20 cellular contexts compared by ENCODE assay signal in genomic region chr13:77521194-77521593, GRCh38. TPM values are rescaled to one million over a fixed set of nuclear protein-coding genes. Genes with fewer than 3 reads are reported as not detected.
DNase-seq lines count a peak whose midpoint lies in the region; ATAC-seq, FAIRE-seq and TF ChIP-seq lines count a peak whose summit lies in the region.
"Had no signal": no experiment of that assay in that cellular context is flagged by ENCODE, and none has a peak within 500 bp of the region (broad histone marks: within the 10 kb centered on the region; RNA-seq: fewer than 3 reads in every experiment).

No MANE protein-coding gene starts in this region.

- H3K27ac ChIP-seq in HUES64 (ENCODE audit: low read depth, low read length), result peak overlapping the region; percentile 75; the same call in 1 of the 2 replicates
- no peak overlapping the region for H3K27ac ChIP-seq in astrocyte (ENCODE audit: low read depth, low read length)
- peak overlapping the region; percentile 31 to 80 (median 38) for H3K27ac ChIP-seq in upper lobe of left lung
- H3K27ac ChIP-seq: adrenal gland, parathyroid adenoma had no signal

- H3K4me3 Mint-ChIP-seq in astrocyte (ENCODE audit: unreplicated experiment) (no peak overlapping the region), chondrocyte (ENCODE audit: unreplicated experiment) (no peak overlapping the region)
- no peak overlapping the region for H3K4me3 Mint-ChIP-seq in activated T-helper 2 cell treated with anti-CD3 and anti-CD28 coated beads, Interferon-gamma antibody, Interleukin-2, Interleukin-4, amounts not matched to agents 10 μg/mL and 5 μg/mL and 100 μg/mL, durations not matched to agents 14 hours and 24 hours and 36 hours (ENCODE audit: low read depth)
- H3K4me3 Mint-ChIP-seq: activated T-cell treated with anti-CD3 and anti-CD28 coated beads, Interleukin-2, amount 50 U/mL, for 24 hours; immature natural killer cell had no signal

- H3K4me2 ChIP-seq in astrocyte (ENCODE audit: low read length), result peak overlapping the region; percentile 62

- WGBS in HUES64, result 93% methylated on average over 2 of the region's 2 CpGs
- WGBS in upper lobe of left lung, 2 donors, result 72 to 85% methylated on average over 2 of the region's 2 CpGs

- no peak for TF ChIP-seq POLR2A in upper lobe of left lung (IDR thresholded peaks at IDR 0.05)

- intact Hi-C loops in activated T-helper 2 cell treated with anti-CD3 and anti-CD28 coated beads, Interferon-gamma antibody, Interleukin-2, Interleukin-4, amounts not matched to agents 10 μg/mL and 5 μg/mL and 100 μg/mL, durations not matched to agents 14 hours and 24 hours and 36 hours (cut with micrococcal nuclease), result no loop called here

- ATAC-seq in upper lobe of left lung (ENCODE audit: low FRiP score in 2 of 2) (no peak), HG03460 (IDR thresholded peaks at IDR 0.05; ENCODE audit: unreplicated experiment) (no peak)
- ATAC-seq: mucosa of descending colon, Panc1 had no signal

- TF ChIP-seq EP300 in upper lobe of left lung (IDR thresholded peaks at IDR 0.05), result no peak

- H3K9me3 ChIP-seq in HUES64 (ENCODE audit: insufficient read depth, low read depth, low read length) (no peaks in the 10 kb centered on the region), astrocyte (ENCODE audit: insufficient read depth, low read depth, low read length) (no peaks in the 10 kb centered on the region), upper lobe of left lung (no peaks in the 10 kb centered on the region)
- H3K9me3 ChIP-seq: adrenal gland, mucosa of descending colon had no signal

- no peak overlapping the region for H2AFZ ChIP-seq in astrocyte (ENCODE audit: low read depth, low read length)
- H2AFZ ChIP-seq: parathyroid adenoma had no signal

- H3K27me3 ChIP-seq in HUES64 (ENCODE audit: insufficient read depth, low read length), result no peaks in the 10 kb centered on the region
- no peaks in the 10 kb centered on the region for H3K27me3 ChIP-seq in astrocyte (ENCODE audit: insufficient read depth, low read length)
- H3K27me3 ChIP-seq in upper lobe of left lung, result no peaks in the 10 kb centered on the region
- H3K27me3 ChIP-seq: adrenal gland had no signal

- H4K20me1 ChIP-seq in astrocyte (ENCODE audit: insufficient read depth, low read length), result no peaks in the 10 kb centered on the region

- no peaks in the 10 kb centered on the region for H3K36me3 Mint-ChIP-seq in astrocyte (ENCODE audit: low read depth, unreplicated experiment)
- H3K36me3 Mint-ChIP-seq in activated T-helper 2 cell treated with anti-CD3 and anti-CD28 coated beads, Interferon-gamma antibody, Interleukin-2, Interleukin-4, amounts not matched to agents 10 μg/mL and 5 μg/mL and 100 μg/mL, durations not matched to agents 14 hours and 24 hours and 36 hours (ENCODE audit: low read depth), result no peaks in the 10 kb centered on the region
- no peaks in the 10 kb centered on the region for H3K36me3 Mint-ChIP-seq in chondrocyte (ENCODE audit: low read depth)
- H3K36me3 Mint-ChIP-seq: immature natural killer cell had no signal

- no peak for FAIRE-seq in astrocyte (lab: Jason Lieb, UNC)
- FAIRE-seq: GM12891 had no signal

- H3K4me3 ChIP-seq in HUES64 (ENCODE audit: low read length) (no peak overlapping the region), astrocyte (ENCODE audit: insufficient read depth, low read depth, low read length) (no peak overlapping the region), upper lobe of left lung (no peak overlapping the region)
- H3K4me3 ChIP-seq: adrenal gland, mucosa of descending colon had no signal

- peak overlapping the region; percentile 42 for H3K27ac Mint-ChIP-seq in astrocyte (ENCODE audit: unreplicated experiment)
- no peak overlapping the region for H3K27ac Mint-ChIP-seq in activated T-helper 2 cell treated with anti-CD3 and anti-CD28 coated beads, Interferon-gamma antibody, Interleukin-2, Interleukin-4, amounts not matched to agents 10 μg/mL and 5 μg/mL and 100 μg/mL, durations not matched to agents 14 hours and 24 hours and 36 hours
- no peak overlapping the region for H3K27ac Mint-ChIP-seq in chondrocyte (ENCODE audit: unreplicated experiment)
- H3K27ac Mint-ChIP-seq: activated T-cell treated with anti-CD3 and anti-CD28 coated beads, Interleukin-2, amount 50 U/mL, for 24 hours; immature natural killer cell had no signal

- DNase-seq in astrocyte (ENCODE audit: low read depth) (peak; percentile 38), glomerular visceral epithelial cell (ENCODE audit: extremely low spot score) (peak; percentile 60), upper lobe of left lung (no peak), chondrocyte (ENCODE audit: low spot score) (no peak), NCI-H2081 treated with DMSO at 0.1 percent for 48 hours (lab: John Stamatoyannopoulos, UW) (no peak)
- DNase-seq in activated T-helper 2 cell treated with anti-CD3 and anti-CD28 coated beads, Interferon-gamma antibody, Interleukin-2, Interleukin-4, amounts not matched to agents 10 μg/mL and 5 μg/mL and 100 μg/mL, durations not matched to agents 14 hours and 24 hours and 36 hours (ENCODE audit: low spot score), result no peak
- DNase-seq: activated CD4-positive, alpha-beta T cell treated with anti-CD3 and anti-CD28 coated beads for 48 hours; activated T-cell treated with anti-CD3 and anti-CD28 coated beads, Interleukin-2, amount 50 U/mL, for 24 hours; adrenal gland; foreskin melanocyte; immature natural killer cell; mucosa of descending colon; NCI-H187; NCI-H524 had no signal

- H3K4me1 ChIP-seq in HUES64 (ENCODE audit: insufficient read depth, low read length) (peaks cover 10% of the 10 kb centered on the region), astrocyte (ENCODE audit: insufficient read depth, low read length) (peaks cover 20% of the 10 kb centered on the region), upper lobe of left lung (peaks cover 0 to 9% (median 0%) of the 10 kb centered on the region in 4 donors)
- H3K4me1 ChIP-seq: adrenal gland, parathyroid adenoma had no signal

- H3K4me1 Mint-ChIP-seq in astrocyte (ENCODE audit: low read depth, unreplicated experiment), result peaks cover 14% of the 10 kb centered on the region
- peaks cover 12% of the 10 kb centered on the region for H3K4me1 Mint-ChIP-seq in activated T-helper 2 cell treated with anti-CD3 and anti-CD28 coated beads, Interferon-gamma antibody, Interleukin-2, Interleukin-4, amounts not matched to agents 10 μg/mL and 5 μg/mL and 100 μg/mL, durations not matched to agents 14 hours and 24 hours and 36 hours (ENCODE audit: low read depth)
- H3K4me1 Mint-ChIP-seq in chondrocyte (ENCODE audit: low read depth), result peaks cover 10% of the 10 kb centered on the region
- H3K4me1 Mint-ChIP-seq: immature natural killer cell had no signal

- H3K9ac ChIP-seq in HUES64 (ENCODE audit: low read depth, low read length) (no peak overlapping the region), astrocyte (ENCODE audit: low read length) (no peak overlapping the region)
- H3K9ac ChIP-seq: parathyroid adenoma had no signal

- no peaks in the 10 kb centered on the region for H3K36me3 ChIP-seq in HUES64 (ENCODE audit: insufficient read depth, low read length)
- no peaks in the 10 kb centered on the region for H3K36me3 ChIP-seq in astrocyte (ENCODE audit: insufficient read depth, low read length)
- no peaks in the 10 kb centered on the region for H3K36me3 ChIP-seq in upper lobe of left lung
- H3K36me3 ChIP-seq: adrenal gland had no signal

- H3K79me2 ChIP-seq in astrocyte (ENCODE audit: insufficient read depth, low read length), result no peaks in the 10 kb centered on the region
- H3K79me2 ChIP-seq: parathyroid adenoma had no signal

- no peak for TF ChIP-seq CTCF in astrocyte (IDR thresholded peaks at IDR 0.05; ENCODE audit: insufficient read depth, low read depth, low read length)
- no peak for TF ChIP-seq CTCF in upper lobe of left lung (IDR thresholded peaks at IDR 0.05)
- TF ChIP-seq CTCF in chondrocyte (IDR thresholded peaks at IDR 0.05), result no peak

- H3K9me3 Mint-ChIP-seq in astrocyte (ENCODE audit: unreplicated experiment) (no peaks in the 10 kb centered on the region), chondrocyte (ENCODE audit: low read depth) (no peaks in the 10 kb centered on the region)
- H3K9me3 Mint-ChIP-seq in activated T-helper 2 cell treated with anti-CD3 and anti-CD28 coated beads, Interferon-gamma antibody, Interleukin-2, Interleukin-4, amounts not matched to agents 10 μg/mL and 5 μg/mL and 100 μg/mL, durations not matched to agents 14 hours and 24 hours and 36 hours, result no peaks in the 10 kb centered on the region
- H3K9me3 Mint-ChIP-seq: activated T-cell treated with anti-CD3 and anti-CD28 coated beads, Interleukin-2, amount 50 U/mL, for 24 hours; immature natural killer cell had no signal

- H3K27me3 Mint-ChIP-seq in astrocyte (ENCODE audit: low read depth, unreplicated experiment), result no peaks in the 10 kb centered on the region
- H3K27me3 Mint-ChIP-seq in activated T-helper 2 cell treated with anti-CD3 and anti-CD28 coated beads, Interferon-gamma antibody, Interleukin-2, Interleukin-4, amounts not matched to agents 10 μg/mL and 5 μg/mL and 100 μg/mL, durations not matched to agents 14 hours and 24 hours and 36 hours (ENCODE audit: low read depth), result peaks cover 4% of the 10 kb centered on the region
- H3K27me3 Mint-ChIP-seq in chondrocyte (ENCODE audit: low read depth), result no peaks in the 10 kb centered on the region

RNA-seq across cellular contexts. Expression of gene SCEL, which starts 14.3 kb away (rescaled TPM):
- polyA plus RNA-seq in HUES64 (2013, experiment 1 of 2), result not detected
- 0.13 TPM for polyA plus RNA-seq in HUES64 (2013, experiment 2 of 2)
- total RNA-seq in astrocyte (0.27 TPM in 1 of 2 replicates, not detected in the other), upper lobe of left lung (100 to 1,000 TPM in 2 of 6 donors, 10 to 100 TPM in 4; 32.5 to 175 (median 82.5) TPM), chondrocyte (not detected in 3 replicates)
- not detected in 2 replicates for total RNA-seq in activated T-helper 2 cell treated with anti-CD3 and anti-CD28 coated beads, Interferon-gamma antibody, Interleukin-2, Interleukin-4, amounts not matched to agents 10 μg/mL and 5 μg/mL and 100 μg/mL, durations not matched to agents 14 hours and 24 hours and 36 hours
- total RNA-seq: T-helper 2 cell treated with Interferon-gamma antibody and Interleukin-4, amounts not matched to agents 100 ng/mL and 5 ng/mL, for 36 hours had no signal
- polyA plus RNA-seq: immature natural killer cell had no signal

Comparison
In these comparisons a context has a peak if more than half of its experiments do, and no peak if none do; other contexts are left out.
1. DNase-seq: peak in astrocyte (single experiment) and glomerular visceral epithelial cell (single experiment); none in upper lobe of left lung (0 of 2), activated T-helper 2 cell treated with anti-CD3 and anti-CD28 coated beads, Interferon-gamma antibody, Interleukin-2, Interleukin-4, amounts not matched to agents 10 μg/mL and 5 μg/mL and 100 μg/mL, durations not matched to agents 14 hours and 24 hours and 36 hours (single experiment), chondrocyte (single experiment) and NCI-H2081 treated with DMSO at 0.1 percent for 48 hours (single experiment).
2. RNA of gene SCEL, which starts 14.3 kb away (total RNA-seq): 32.5 to 175 TPM in upper lobe of left lung; 0.27 TPM in astrocyte, not detected in activated T-helper 2 cell treated with anti-CD3 and anti-CD28 coated beads, Interferon-gamma antibody, Interleukin-2, Interleukin-4, amounts not matched to agents 10 μg/mL and 5 μg/mL and 100 μg/mL, durations not matched to agents 14 hours and 24 hours and 36 hours and not detected in chondrocyte; every median in the first group is over 10 times any median in the second.